Comparison of ENCODE assay signal across 8 cellular contexts in the genomic region with DNA sequence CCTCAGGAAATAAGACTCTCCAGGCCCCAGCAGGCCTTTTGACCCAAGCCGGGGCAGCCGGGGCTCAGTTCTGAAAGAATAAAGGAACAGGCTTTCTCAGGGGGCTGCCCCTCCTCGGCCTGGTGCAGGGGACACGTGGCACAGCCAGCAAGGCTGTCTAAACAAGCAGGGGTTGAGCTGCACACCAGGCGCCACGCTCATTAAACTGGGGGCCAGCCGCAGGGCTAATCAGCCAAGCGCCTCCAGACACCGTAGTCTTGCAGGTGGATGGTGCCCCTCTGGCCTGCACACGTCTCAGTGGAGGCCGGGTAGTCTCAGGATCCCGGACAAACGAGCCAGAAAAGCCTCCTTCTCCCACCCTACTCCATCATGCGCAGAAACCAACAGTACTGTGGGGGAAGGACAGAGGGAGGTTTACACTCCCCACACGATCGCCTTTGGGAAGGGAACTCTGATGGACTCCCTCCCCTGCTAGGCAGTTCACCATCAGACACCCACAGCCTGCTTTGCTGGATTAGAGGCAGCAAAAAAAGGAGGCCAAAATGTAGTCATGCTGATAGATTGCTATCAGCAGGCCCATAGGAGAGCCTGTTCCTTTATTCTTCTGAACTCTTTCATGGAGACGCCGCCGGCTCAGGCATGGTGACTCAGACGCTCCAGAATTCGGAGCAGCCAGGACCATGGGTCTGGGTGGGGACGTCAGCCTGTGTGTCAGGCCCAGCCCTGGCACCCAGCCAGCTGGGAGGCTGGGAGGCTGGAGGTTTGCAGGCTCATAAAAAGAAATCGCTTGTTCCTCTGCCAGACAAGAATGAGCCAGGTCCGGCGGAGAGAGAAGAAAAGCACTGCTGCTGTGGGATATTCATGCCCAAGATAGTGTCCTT.
DNase-seq lines count a peak whose midpoint lies in the region; ATAC-seq, FAIRE-seq and TF ChIP-seq lines count a peak whose summit lies in the region.

No MANE protein-coding gene starts in this region.

- H3K9me3 Mint-ChIP-seq in activated T-helper 2 cell treated with anti-CD3 and anti-CD28 coated beads, Interferon-gamma antibody, Interleukin-2, Interleukin-4, amounts not matched to agents 10 μg/mL and 5 μg/mL and 100 μg/mL, durations not matched to agents 14 hours and 24 hours and 36 hours: no peaks in the 10 kb centered on the region

- H3K4me1 Mint-ChIP-seq in activated T-helper 2 cell treated with anti-CD3 and anti-CD28 coated beads, Interferon-gamma antibody, Interleukin-2, Interleukin-4, amounts not matched to agents 10 μg/mL and 5 μg/mL and 100 μg/mL, durations not matched to agents 14 hours and 24 hours and 36 hours (ENCODE audit: low read depth): peaks cover 17% of the 10 kb centered on the region

- no peaks in the 10 kb centered on the region for H3K36me3 Mint-ChIP-seq in activated T-helper 2 cell treated with anti-CD3 and anti-CD28 coated beads, Interferon-gamma antibody, Interleukin-2, Interleukin-4, amounts not matched to agents 10 μg/mL and 5 μg/mL and 100 μg/mL, durations not matched to agents 14 hours and 24 hours and 36 hours (ENCODE audit: low read depth)

- peak overlapping the region in 2 of 4 donors; percentile 44 to 66 for H3K27ac ChIP-seq in Peyer's patch

- H3K9me3 ChIP-seq in Peyer's patch: no peaks in the 10 kb centered on the region

- TF ChIP-seq CTCF in Peyer's patch (IDR thresholded peaks at IDR 0.05) (no peak), omental fat pad (IDR thresholded peaks at IDR 0.05) (no peak), GM10266 (IDR thresholded peaks at IDR 0.05; ENCODE audit: control insufficient read depth, insufficient read depth, low read depth, missing control alignments) (no peak)

- no peaks in the 10 kb centered on the region for H3K4me1 ChIP-seq in Peyer's patch

- FAIRE-seq in H54 (lab: Jason Lieb, UNC): no peak

- TF ChIP-seq POLR2A in H54 (IDR thresholded peaks at IDR 0.05; ENCODE audit: low read depth, low read length): no peak
- TF ChIP-seq POLR2A in Peyer's patch (IDR thresholded peaks at IDR 0.05): no peak

- no peaks in the 10 kb centered on the region for H3K27me3 Mint-ChIP-seq in activated T-helper 2 cell treated with anti-CD3 and anti-CD28 coated beads, Interferon-gamma antibody, Interleukin-2, Interleukin-4, amounts not matched to agents 10 μg/mL and 5 μg/mL and 100 μg/mL, durations not matched to agents 14 hours and 24 hours and 36 hours (ENCODE audit: low read depth)

- H3K27me3 ChIP-seq in Peyer's patch: no peaks in the 10 kb centered on the region

- H3K4me3 Mint-ChIP-seq in activated T-helper 2 cell treated with anti-CD3 and anti-CD28 coated beads, Interferon-gamma antibody, Interleukin-2, Interleukin-4, amounts not matched to agents 10 μg/mL and 5 μg/mL and 100 μg/mL, durations not matched to agents 14 hours and 24 hours and 36 hours (ENCODE audit: low read depth): no peak overlapping the region

- ATAC-seq in omental fat pad (ENCODE audit: low FRiP score) (peak; percentile 62), HG03095 (IDR thresholded peaks at IDR 0.05; ENCODE audit: unreplicated experiment) (no peak), GM19452 (IDR thresholded peaks at IDR 0.05; ENCODE audit: unreplicated experiment) (no peak)

- intact Hi-C loops in activated T-helper 2 cell treated with anti-CD3 and anti-CD28 coated beads, Interferon-gamma antibody, Interleukin-2, Interleukin-4, amounts not matched to agents 10 μg/mL and 5 μg/mL and 100 μg/mL, durations not matched to agents 14 hours and 24 hours and 36 hours (cut with micrococcal nuclease): no loop called here

- no peak overlapping the region for H3K4me3 ChIP-seq in Peyer's patch

- no peaks in the 10 kb centered on the region for H3K36me3 ChIP-seq in Peyer's patch

- H3K27ac Mint-ChIP-seq in activated T-helper 2 cell treated with anti-CD3 and anti-CD28 coated beads, Interferon-gamma antibody, Interleukin-2, Interleukin-4, amounts not matched to agents 10 μg/mL and 5 μg/mL and 100 μg/mL, durations not matched to agents 14 hours and 24 hours and 36 hours: no peak overlapping the region

- peak; percentile 39 for DNase-seq in H54 (ENCODE audit: insufficient read length, low spot score)
- peak in 2 of 3 donors; percentile 75 to 82 for DNase-seq in Peyer's patch
- peak; percentile 84 for DNase-seq in fibroblast of gingiva (ENCODE audit: low read depth)
- peak; percentile 66 for DNase-seq in omental fat pad (ENCODE audit: low spot score)
- DNase-seq in activated T-helper 2 cell treated with anti-CD3 and anti-CD28 coated beads, Interferon-gamma antibody, Interleukin-2, Interleukin-4, amounts not matched to agents 10 μg/mL and 5 μg/mL and 100 μg/mL, durations not matched to agents 14 hours and 24 hours and 36 hours (ENCODE audit: low spot score): no peak
- no peak for DNase-seq in GM10266 (ENCODE audit: extremely low spot score)

Comparison
In these comparisons a context has a peak if more than half of its experiments do, and no peak if none do; other contexts are left out.
1. DNase-seq: peak in H54 (single experiment), Peyer's patch (2 of 3), fibroblast of gingiva (single experiment) and omental fat pad (single experiment); none in activated T-helper 2 cell treated with anti-CD3 and anti-CD28 coated beads, Interferon-gamma antibody, Interleukin-2, Interleukin-4, amounts not matched to agents 10 μg/mL and 5 μg/mL and 100 μg/mL, durations not matched to agents 14 hours and 24 hours and 36 hours (single experiment) and GM10266 (single experiment).